8 cellular contexts compared by ENCODE assay signal in genomic region chr13:26872444-26873173, GRCh38.
DNase-seq lines count a peak whose midpoint lies in the region; ATAC-seq and TF ChIP-seq lines count a peak whose summit lies in the region.

No MANE protein-coding gene starts in this region.

- intact Hi-C loops in dorsolateral prefrontal cortex (cut with DNase I), result loop anchor here (1.0 to 5.0 kb wide), 5 partner anchors 58 to 166 kb away; partner anchors contain the start of gene GPR12 (in 1 of the 2)

- ATAC-seq in HG03460 (IDR thresholded peaks at IDR 0.05; ENCODE audit: unreplicated experiment), result no peak

- peak; percentile 52 to 97 (median 88) for TF ChIP-seq CTCF in dorsolateral prefrontal cortex (IDR thresholded peaks at IDR 0.05 in 54 of 56, conservative IDR thresholded peaks at IDR 0.05 in 2 of 56; ENCODE audit: low read depth in 1 of 56, partially characterized antibody in 56 of 56)

- no peak overlapping the region for H3K27ac ChIP-seq in dorsolateral prefrontal cortex

- no peak overlapping the region for H3K4me3 ChIP-seq in dorsolateral prefrontal cortex

- DNase-seq in NCI-H1436 (lab: John Stamatoyannopoulos, UW) (peak; percentile 12), NCI-H1436 treated with DMSO at 0.1 percent for 48 hours (lab: John Stamatoyannopoulos, UW) (no peak), NCI-H1092 treated with DMSO at 0.1 percent for 48 hours (lab: John Stamatoyannopoulos, UW) (peak; percentile 81), dorsolateral prefrontal cortex (peak; percentile 57 to 84 (median 75)), middle frontal gyrus (ENCODE audit: extremely low spot score, low spot score) (peak; percentile 49)
- DNase-seq in activated CD4-positive, alpha-beta T cell treated with anti-CD3 and anti-CD28 coated beads for 1 hour, result peak; percentile 10
- peak; percentile 10 for DNase-seq in stimulated activated naive CD4-positive, alpha-beta T cell treated with Interleukin-2 at 50 U/mL for 16 hours (lab: John Stamatoyannopoulos, UW)

- peaks cover 0 to 10% (median 0%) of the 10 kb centered on the region in 45 donors for H3K27me3 ChIP-seq in dorsolateral prefrontal cortex
